12 cellular contexts compared by ENCODE assay signal in genomic region chr7:66542528-66543373, GRCh38.
DNase-seq lines count a peak whose midpoint lies in the region; ATAC-seq and TF ChIP-seq lines count a peak whose summit lies in the region.
"Had no signal": no experiment of that assay in that cellular context is flagged by ENCODE, and none has a peak within 500 bp of the region (broad histone marks: within the 10 kb centered on the region; RNA-seq: fewer than 3 reads in every experiment).

No MANE protein-coding gene starts in this region.

- no peaks in the 10 kb centered on the region for H3K27me3 ChIP-seq in adrenal gland
- no peaks in the 10 kb centered on the region for H3K27me3 ChIP-seq in A673 (replicated peaks; ENCODE audit: insufficient read depth, low read depth, low read length, poor library complexity)

- no peak overlapping the region for H3K4me3 ChIP-seq in adrenal gland
- no peak overlapping the region for H3K4me3 ChIP-seq in A673 (ENCODE audit: low read depth, low read length, poor library complexity, severe bottlenecking)

- no peaks in the 10 kb centered on the region for H3K9me3 Mint-ChIP-seq in natural killer cell treated with Interleukin-12 subunit alpha and Interleukin-12 subunit beta and Interleukin-15 and Interleukin-18, amount 100 ng/mL, for 72 hours
- no peaks in the 10 kb centered on the region for H3K9me3 Mint-ChIP-seq in natural killer cell

- no TSS peak for BruUV-seq in A673 (replicated peaks; lab: Mats Ljungman, UMichigan)

- POLR2A ChIA-PET in A673 (lab: Charles Lee; ENCODE audit: low non-redundant PET) = no interaction called here

- intact Hi-C loops in natural killer cell (cut with micrococcal nuclease) (no loop called here), adrenal gland (cut with DNase I) (no loop called here), A673 (cut with micrococcal nuclease; ENCODE audit: unreplicated experiment) (no loop called here)

- H3K4me1 Mint-ChIP-seq in natural killer cell treated with Interleukin-12 subunit alpha and Interleukin-12 subunit beta and Interleukin-15 and Interleukin-18, amount 100 ng/mL, for 72 hours (ENCODE audit: low read depth in 2 of 2) = peaks cover 0 to 5% of the 10 kb centered on the region in 2 donors
- peaks cover 5% of the 10 kb centered on the region in 2 donors for H3K4me1 Mint-ChIP-seq in natural killer cell

- no peak overlapping the region for H3K4me3 Mint-ChIP-seq in natural killer cell treated with Interleukin-12 subunit alpha and Interleukin-12 subunit beta and Interleukin-15 and Interleukin-18, amount 100 ng/mL, for 72 hours
- no peak overlapping the region for H3K4me3 Mint-ChIP-seq in natural killer cell

- TF ChIP-seq POLR2A in adrenal gland (IDR thresholded peaks at IDR 0.05) = no peak

- H3K27ac Mint-ChIP-seq in natural killer cell treated with Interleukin-12 subunit alpha and Interleukin-12 subunit beta and Interleukin-15 and Interleukin-18, amount 100 ng/mL, for 72 hours = no peak overlapping the region
- peak overlapping the region in 1 of 2 donors; percentile 69 for H3K27ac Mint-ChIP-seq in natural killer cell

- 74 to 81% (median 77%) methylated on average over 15 to 19 of the region's 19 CpGs for WGBS in adrenal gland, 4 donors

- H3K27ac ChIP-seq in adrenal gland (peak overlapping the region in 3 of 5 donors; percentile 32 to 66 (median 52)), A673 (ENCODE audit: low read depth, low read length, poor library complexity, severe bottlenecking) (no peak overlapping the region)

- peaks cover 0 to 15% of the 10 kb centered on the region in 2 donors for H3K36me3 ChIP-seq in adrenal gland (replicated peaks in 1 of 2)
- peaks cover 3% of the 10 kb centered on the region for H3K36me3 ChIP-seq in A673 (ENCODE audit: insufficient read depth, low read length, poor library complexity, severe bottlenecking)

- DNase-seq in natural killer cell treated with Interleukin-12 subunit alpha and Interleukin-12 subunit beta and Interleukin-15 and Interleukin-18, amount 100 ng/mL, for 72 hours (ENCODE audit: low spot score) = no peak
- DNase-seq in natural killer cell = no peak
- DNase-seq in adrenal gland = peak in 3 of 7 donors; percentile 32 to 39 (median 37)
- peak; percentile 39 for DNase-seq in left kidney (ENCODE audit: low read depth, low spot score)
- no peak for DNase-seq in A673 (ENCODE audit: low spot score)
- DNase-seq: activated CD4-positive, CD25-positive, alpha-beta regulatory T cell; C1 segment of cervical spinal cord; MM.1S; stimulated activated CD4-positive, alpha-beta T cell treated with anti-CD3 and anti-CD28 coated beads, Interleukin-15, amount 100 ng/mL, for 24 hours had no signal

- peak; percentile 25 to 47 for ATAC-seq in natural killer cell treated with Interleukin-12 subunit alpha and Interleukin-12 subunit beta and Interleukin-15 and Interleukin-18, amount 100 ng/mL, for 72 hours
- ATAC-seq in natural killer cell = no peak
- no peak for ATAC-seq in HG03095 (IDR thresholded peaks at IDR 0.05; ENCODE audit: unreplicated experiment)
- no peak for ATAC-seq in HG02973 (IDR thresholded peaks at IDR 0.05; ENCODE audit: unreplicated experiment)
- ATAC-seq in GM18498 (IDR thresholded peaks at IDR 0.05; ENCODE audit: unreplicated experiment) = no peak

- CTCF ChIA-PET in A673 (lab: Charles Lee) = interaction anchor here (0.6 kb wide), 1 partner anchor 10 kb away, joined by 3 read pairs; no protein-coding TSS in a partner anchor

- H3K36me3 Mint-ChIP-seq in natural killer cell treated with Interleukin-12 subunit alpha and Interleukin-12 subunit beta and Interleukin-15 and Interleukin-18, amount 100 ng/mL, for 72 hours = no peaks in the 10 kb centered on the region
- no peaks in the 10 kb centered on the region for H3K36me3 Mint-ChIP-seq in natural killer cell

- no peaks in the 10 kb centered on the region for H3K27me3 Mint-ChIP-seq in natural killer cell treated with Interleukin-12 subunit alpha and Interleukin-12 subunit beta and Interleukin-15 and Interleukin-18, amount 100 ng/mL, for 72 hours
- H3K27me3 Mint-ChIP-seq in natural killer cell (ENCODE audit: low read depth in 2 of 2) = no peaks in the 10 kb centered on the region

- H3K9me3 ChIP-seq in adrenal gland (replicated peaks in 1 of 3) = no peaks in the 10 kb centered on the region
- H3K9me3 ChIP-seq in A673 (ENCODE audit: low read depth, low read length, poor library complexity, severe bottlenecking) = no peaks in the 10 kb centered on the region

- H3K4me1 ChIP-seq in adrenal gland (replicated peaks in 1 of 2) (peaks cover 3 to 4% of the 10 kb centered on the region in 2 donors), A673 (ENCODE audit: insufficient read depth, low read length, poor library complexity, severe bottlenecking) (no peaks in the 10 kb centered on the region)

- TF ChIP-seq CTCF in natural killer cell (IDR thresholded peaks at IDR 0.05) (no peak), adrenal gland (IDR thresholded peaks at IDR 0.05) (no peak), A673 (conservative IDR thresholded peaks at IDR 0.05; ENCODE audit: low read depth, low read length) (no peak)

Comparison
In these comparisons a context has a peak if more than half of its experiments do, and no peak if none do; other contexts are left out.
1. ATAC-seq: peak in natural killer cell treated with Interleukin-12 subunit alpha and Interleukin-12 subunit beta and Interleukin-15 and Interleukin-18, amount 100 ng/mL, for 72 hours (2 of 2); none in natural killer cell (0 of 3), HG03095 (single experiment), HG02973 (single experiment) and GM18498 (single experiment).